8 cellular contexts compared by ENCODE assay signal in the genomic region with DNA sequence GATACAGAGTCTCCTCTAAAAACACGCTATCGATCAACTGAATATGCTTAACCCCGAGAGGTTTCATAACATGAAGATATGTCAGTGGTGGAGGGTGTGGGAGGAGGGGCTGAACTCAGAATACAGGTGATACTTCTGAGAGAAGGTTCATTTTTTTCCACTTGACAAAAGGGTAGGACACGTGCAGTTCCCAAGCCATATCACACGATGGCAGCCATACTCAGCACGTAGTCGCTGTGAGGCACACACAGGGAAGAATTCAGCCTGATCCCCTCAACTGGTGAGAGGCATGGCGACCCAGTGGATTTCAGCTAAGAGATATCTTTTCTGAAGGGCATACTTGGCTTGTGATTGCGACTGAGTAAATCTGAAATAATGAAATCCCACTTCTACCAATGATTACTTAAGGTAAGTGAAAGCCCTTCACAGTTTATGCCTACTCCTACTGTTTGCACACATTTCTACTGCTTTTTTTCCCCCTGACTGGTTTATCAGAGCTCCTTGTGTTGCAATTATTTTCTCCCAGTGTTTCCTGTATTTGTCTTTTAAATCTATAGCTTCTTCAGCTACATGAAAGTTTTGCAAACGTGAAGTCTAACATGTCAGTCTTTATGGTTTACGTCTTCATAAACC.
DNase-seq lines count a peak whose midpoint lies in the region; ATAC-seq and TF ChIP-seq lines count a peak whose summit lies in the region.

No MANE protein-coding gene starts in this region.

- no peaks in the 10 kb centered on the region for H3K9me2 ChIP-seq in DOHH2 (replicated peaks; ENCODE audit: control insufficient read depth, low read length)

- no peak overlapping the region for H3K4me2 ChIP-seq in DOHH2 (ENCODE audit: low read length)

- H3K9me3 ChIP-seq in DOHH2 (ENCODE audit: control insufficient read depth, insufficient read depth, low read length) (no peaks in the 10 kb centered on the region), testis (no peaks in the 10 kb centered on the region)

- H3K27ac ChIP-seq in DOHH2 (ENCODE audit: low read depth, low read length) (no peak overlapping the region), testis (no peak overlapping the region)

- peak; percentile 22 to 81 (median 52) for DNase-seq in NCI-H1417 (lab: John Stamatoyannopoulos, UW)
- peak; percentile 46 for DNase-seq in iPS DF 4.7 (ENCODE audit: extremely low read depth, low spot score)
- DNase-seq in testis, result peak; percentile 42
- DNase-seq in COLO829 (ENCODE audit: low spot score), result no peak

- 58 to 60% methylated on average over 11 of the region's 11 CpGs for WGBS in testis, 2 donors

- TF ChIP-seq CTCF in DOHH2 (IDR thresholded peaks at IDR 0.05; ENCODE audit: low read depth, low read length, poor library complexity, severe bottlenecking) (peak; percentile 35), WI38 (IDR thresholded peaks at IDR 0.05; ENCODE audit: low read depth, low read length) (peak; percentile 32; the same call in 1 of the 2 replicates), testis (IDR thresholded peaks at IDR 0.05) (no peak)

- TF ChIP-seq POLR2A in testis (IDR thresholded peaks at IDR 0.05), result no peak

- peak; percentile 59 for ATAC-seq in GM21576 (IDR thresholded peaks at IDR 0.05; ENCODE audit: unreplicated experiment)
- ATAC-seq in GM21526 (IDR thresholded peaks at IDR 0.05; ENCODE audit: low FRiP score, unreplicated experiment), result no peak

- H3K79me2 ChIP-seq in DOHH2 (ENCODE audit: control insufficient read depth, low read length), result no peaks in the 10 kb centered on the region

- no peaks in the 10 kb centered on the region for H3K36me3 ChIP-seq in DOHH2 (ENCODE audit: control insufficient read depth, low read length)
- no peaks in the 10 kb centered on the region for H3K36me3 ChIP-seq in testis (ENCODE audit: low read depth, missing control alignments)

- H3F3A ChIP-seq in DOHH2 (ENCODE audit: control insufficient read depth, insufficient read depth), result no peaks in the 10 kb centered on the region

- H3K4me1 ChIP-seq in DOHH2 (ENCODE audit: control insufficient read depth, low read length) (no peaks in the 10 kb centered on the region), testis (no peaks in the 10 kb centered on the region)

- H3K4me3 ChIP-seq in DOHH2 (ENCODE audit: low read length), result no peak overlapping the region
- no peak overlapping the region for H3K4me3 ChIP-seq in WI38 (ENCODE audit: low read depth, low read length)
- H3K4me3 ChIP-seq in testis, result no peak overlapping the region

- peaks cover 2% of the 10 kb centered on the region; the same call in 1 of the 2 replicates for H3K27me3 ChIP-seq in DOHH2 (ENCODE audit: control insufficient read depth, low read length)
- no peaks in the 10 kb centered on the region for H3K27me3 ChIP-seq in testis

- H4K20me1 ChIP-seq in DOHH2 (ENCODE audit: control insufficient read depth, insufficient read depth, low read depth, low read length), result no peaks in the 10 kb centered on the region

- intact Hi-C loops in testis (cut with DNase I; ENCODE audit: low total_unique reads), result no loop called here

Comparison
In these comparisons a context has a peak if more than half of its experiments do, and no peak if none do; other contexts are left out.
1. CTCF ChIP-seq: peak in DOHH2 (single experiment) and WI38 (single experiment); none in testis (0 of 3).